In the genomic region with DNA sequence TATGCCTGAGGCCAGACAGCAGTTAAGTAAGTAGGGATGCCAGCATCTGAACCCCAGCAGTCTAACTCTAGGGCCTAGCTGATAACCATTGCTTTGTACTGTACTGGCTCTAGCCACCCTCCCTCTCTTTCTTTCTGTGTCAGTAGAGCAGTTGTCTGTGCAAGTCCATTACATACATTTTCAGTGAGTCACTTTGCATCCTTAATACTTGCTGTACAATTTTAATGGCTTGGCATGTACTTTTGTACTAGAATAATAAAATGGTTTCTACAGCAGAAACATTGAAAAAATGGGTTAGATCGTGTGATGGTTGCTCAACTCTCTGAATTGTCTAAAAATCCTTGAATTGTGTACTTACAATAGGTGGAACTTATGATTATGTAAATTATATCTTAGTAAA, we compare ENCODE assay signal across 14 cellular contexts. TPM values are rescaled to one million over a fixed set of nuclear protein-coding genes. Genes with fewer than 3 reads are reported as not detected.
DNase-seq lines count a peak whose midpoint lies in the region; ATAC-seq and TF ChIP-seq lines count a peak whose summit lies in the region.
"Had no signal": no experiment of that assay in that cellular context is flagged by ENCODE, and none has a peak within 500 bp of the region (broad histone marks: within the 10 kb centered on the region; RNA-seq: fewer than 3 reads in every experiment).

No MANE protein-coding gene starts in this region.

- no peak for DNase-seq in CD4-positive, alpha-beta T cell
- no peak for DNase-seq in central memory CD8-positive, alpha-beta T cell (ENCODE audit: low spot score in 2 of 2)
- DNase-seq in memory B cell (ENCODE audit: low spot score in 2 of 2) (no peak), HuH-7 (ENCODE audit: low spot score) (no peak), GM23338 (ENCODE audit: low spot score) (no peak), GM20000 (ENCODE audit: low spot score) (no peak), NCI-H1694 (lab: John Stamatoyannopoulos, UW) (no peak)
- DNase-seq: midbrain, NCI-H2171, Peyer's patch, WERI-Rb-1 had no signal

- no peak for ATAC-seq in CD4-positive, alpha-beta T cell (ENCODE audit: poor library complexity)
- no peak for ATAC-seq in central memory CD8-positive, alpha-beta T cell (replicated peaks; ENCODE audit: extremely low read depth, poor library complexity, severe bottlenecking)
- ATAC-seq in memory B cell (ENCODE audit: low read depth) (no peak), GM23338 (no peak)
- ATAC-seq: gastroesophageal sphincter had no signal

- POLR2A ChIA-PET in CD4-positive, alpha-beta T cell (lab: Charles Lee) = interaction anchor here (0.7 to 4.6 kb wide), 7 partner anchors 8 to 203 kb away, joined by 3 to 69 read pairs (median 21); partner anchors contain the start of gene PSIP1

- H3K4me2 ChIP-seq in GM23338 = no peak overlapping the region

- H4K20me1 ChIP-seq in GM23338 (replicated peaks; ENCODE audit: insufficient read depth) = no peaks in the 10 kb centered on the region

- H3K36me3 Mint-ChIP-seq in CD4-positive, alpha-beta T cell (ENCODE audit: low read depth) = peaks cover 20% of the 10 kb centered on the region
- no peaks in the 10 kb centered on the region for H3K36me3 Mint-ChIP-seq in IgD-negative memory B cell
- H3K36me3 Mint-ChIP-seq in central memory CD8-positive, alpha-beta T cell (ENCODE audit: insufficient read depth) = peaks cover 6% of the 10 kb centered on the region
- no peaks in the 10 kb centered on the region for H3K36me3 Mint-ChIP-seq in memory B cell
- H3K36me3 Mint-ChIP-seq in GM23338 (ENCODE audit: low read depth) = peaks cover 9% of the 10 kb centered on the region

- no peaks in the 10 kb centered on the region for H3K9me3 ChIP-seq in CD4-positive, alpha-beta T cell (ENCODE audit: control insufficient read depth, low read length)
- H3K9me3 ChIP-seq: gastroesophageal sphincter, Peyer's patch had no signal

- H3K9me3 Mint-ChIP-seq in CD4-positive, alpha-beta T cell = no peaks in the 10 kb centered on the region
- H3K9me3 Mint-ChIP-seq in IgD-negative memory B cell = peaks cover 0 to 2% (median under 1%) of the 10 kb centered on the region in 3 donors
- no peaks in the 10 kb centered on the region for H3K9me3 Mint-ChIP-seq in central memory CD8-positive, alpha-beta T cell
- H3K9me3 Mint-ChIP-seq in memory B cell = no peaks in the 10 kb centered on the region
- no peaks in the 10 kb centered on the region; the same call in 2 of the 3 replicates for H3K9me3 Mint-ChIP-seq in GM23338

- TF ChIP-seq CTCF in CD4-positive, alpha-beta T cell (IDR thresholded peaks at IDR 0.05) = no peak
- TF ChIP-seq CTCF in GM23338 (conservative IDR thresholded peaks at IDR 0.05; ENCODE audit: low read depth in 2 of 2) = no peak
- no peak for TF ChIP-seq CTCF in GM20000 (IDR thresholded peaks at IDR 0.05; ENCODE audit: extremely low read depth, missing control alignments)

- H2AFZ ChIP-seq in GM23338 = no peak overlapping the region; the same call in 1 of the 2 replicates

- H3F3A ChIP-seq in GM23338 (replicated peaks; ENCODE audit: low read depth) = peaks cover 8% of the 10 kb centered on the region; the same call in 1 of the 2 replicates

- peaks cover 65% of the 10 kb centered on the region for H3K4me1 Mint-ChIP-seq in CD4-positive, alpha-beta T cell (ENCODE audit: low read depth)
- H3K4me1 Mint-ChIP-seq in IgD-negative memory B cell = peaks cover 20 to 22% (median 22%) of the 10 kb centered on the region in 3 donors
- peaks cover 46% of the 10 kb centered on the region for H3K4me1 Mint-ChIP-seq in central memory CD8-positive, alpha-beta T cell
- H3K4me1 Mint-ChIP-seq in memory B cell = peaks cover 20% of the 10 kb centered on the region
- peaks cover 18% of the 10 kb centered on the region for H3K4me1 Mint-ChIP-seq in GM23338

- 0 out of 2 replicates have a peak, but pooled peaks cover 4% of the 10 kb centered on the region for H3K9me2 ChIP-seq in GM23338 (ENCODE audit: insufficient read depth)

- CTCF ChIA-PET in CD4-positive, alpha-beta T cell (lab: Charles Lee) = interaction anchor here (0.6 to 3.0 kb wide), 3 partner anchors 10 to 35 kb away, joined by 3 to 12 read pairs (median 3); no protein-coding TSS in a partner anchor

- H3K36me3 ChIP-seq in GM23338 (ENCODE audit: insufficient read depth) = no peaks in the 10 kb centered on the region; the same call in 1 of the 2 replicates
- H3K36me3 ChIP-seq: gastroesophageal sphincter, Peyer's patch, WERI-Rb-1 had no signal

- no peaks in the 10 kb centered on the region for H3K27me3 Mint-ChIP-seq in CD4-positive, alpha-beta T cell
- peaks cover under 1% of the 10 kb centered on the region for H3K27me3 Mint-ChIP-seq in IgD-negative memory B cell
- H3K27me3 Mint-ChIP-seq in central memory CD8-positive, alpha-beta T cell = no peaks in the 10 kb centered on the region
- H3K27me3 Mint-ChIP-seq in memory B cell = peaks cover 5% of the 10 kb centered on the region
- H3K27me3 Mint-ChIP-seq in GM23338 (ENCODE audit: insufficient read depth, low read depth, poor library complexity) = peaks cover 8% of the 10 kb centered on the region

- H3K4me1 ChIP-seq in GM23338 (ENCODE audit: insufficient read depth) = peaks cover 18% of the 10 kb centered on the region

- no peaks in the 10 kb centered on the region for H3K27me3 ChIP-seq in CD4-positive, alpha-beta T cell (ENCODE audit: control insufficient read depth, insufficient read depth, low read length)
- H3K27me3 ChIP-seq in GM23338 (ENCODE audit: insufficient read depth) = peaks cover 11% of the 10 kb centered on the region; the same call in 1 of the 2 replicates
- H3K27me3 ChIP-seq: gastroesophageal sphincter, Peyer's patch had no signal

- intact Hi-C loops in CD4-positive, alpha-beta T cell (cut with DNase I, micrococcal nuclease) = loop anchor here in 1 of 2 experiments (5.0 kb wide), 1 partner anchor 114 kb away; the partner anchor contains the start of gene SNAPC3

- no peak overlapping the region for H3K4me3 ChIP-seq in GM23338
- H3K4me3 ChIP-seq: gastroesophageal sphincter, Peyer's patch, skin epidermis had no signal

- H3K79me2 ChIP-seq in GM23338 (replicated peaks; ENCODE audit: insufficient read depth) = peaks cover 16% of the 10 kb centered on the region

- H3K4me3 Mint-ChIP-seq in CD4-positive, alpha-beta T cell = peak overlapping the region; percentile 99
- H3K4me3 Mint-ChIP-seq in IgD-negative memory B cell = peak overlapping the region in 3 of 4 donors; percentile 87 to 95 (median 94)
- peak overlapping the region; percentile 98 for H3K4me3 Mint-ChIP-seq in central memory CD8-positive, alpha-beta T cell
- no peak overlapping the region for H3K4me3 Mint-ChIP-seq in memory B cell
- no peak overlapping the region for H3K4me3 Mint-ChIP-seq in GM23338

- peak overlapping the region; percentile 87 for H3K27ac Mint-ChIP-seq in CD4-positive, alpha-beta T cell
- H3K27ac Mint-ChIP-seq in IgD-negative memory B cell = peak overlapping the region in 1 of 3 donors; percentile 15
- peak overlapping the region; percentile 80 for H3K27ac Mint-ChIP-seq in central memory CD8-positive, alpha-beta T cell (ENCODE audit: low read depth)
- H3K27ac Mint-ChIP-seq in memory B cell = peak overlapping the region; percentile 55
- no peak overlapping the region for H3K27ac Mint-ChIP-seq in GM23338

- H3K27ac ChIP-seq in CD4-positive, alpha-beta T cell (ENCODE audit: low read depth, low read length) = no peak overlapping the region
- no peak overlapping the region for H3K27ac ChIP-seq in GM23338 (ENCODE audit: low read depth)
- H3K27ac ChIP-seq: gastroesophageal sphincter, WERI-Rb-1 had no signal

TF ChIP-seq in GM23338, 12 proteins besides CTCF, POLR2A, EP300 and RAD21:
- no peak for TF ChIP-seq EZH2 (IDR thresholded peaks at IDR 0.05; ENCODE audit: low read depth, unreplicated experiment)

RNA-seq across cellular contexts. Expression of gene TTC39B, which starts 1.5 kb away (rescaled TPM):
- 10 to 100 TPM; 37.6 to 43.6 TPM for total RNA-seq in CD4-positive, alpha-beta T cell
- 0.36 TPM for polyA plus RNA-seq in IgD-negative memory B cell
- 11.0 and 11.1 TPM in 2 replicates for total RNA-seq in GM23338 (2014; rRNA removed; shearing (Covaris generic))
- 2.8 and 4.7 TPM in 2 replicates for polyA plus RNA-seq in GM23338 (2016; fragmentation: Nextera tagmentation; extraction: Ambion mirVana)

Comparison
In these comparisons a context has a peak if more than half of its experiments do, and no peak if none do; other contexts are left out.
1. H3K4me3 Mint-ChIP-seq: peak in CD4-positive, alpha-beta T cell (single experiment), IgD-negative memory B cell (3 of 4) and central memory CD8-positive, alpha-beta T cell (single experiment); none in memory B cell (single experiment) and GM23338 (single experiment).